In genomic region chr3:184275302-184275701, GRCh38 we compare ENCODE assay signal across 1 cellular context.
TF ChIP-seq lines count a peak whose summit lies in the region.

No MANE protein-coding gene starts in this region.

TF ChIP-seq in H1, 55 proteins besides CTCF, POLR2A, EP300 and RAD21:
- TF ChIP-seq CEBPB (IDR thresholded peaks at IDR 0.05; ENCODE audit: low read depth, low read length) = no peak
- 0 out of 2 replicates have a peak, but pooled peaks have one; percentile 33 for TF ChIP-seq MAX (IDR thresholded peaks at IDR 0.05)
- peak; percentile 38; the same call in 1 of the 2 replicates for TF ChIP-seq SUZ12 (IDR thresholded peaks at IDR 0.05; ENCODE audit: low read length)
